Comparison of ENCODE assay signal across 16 cellular contexts in genomic region chr11:84465040-84465439, GRCh38.
DNase-seq lines count a peak whose midpoint lies in the region; ATAC-seq and TF ChIP-seq lines count a peak whose summit lies in the region.
"Had no signal": no experiment of that assay in that cellular context is flagged by ENCODE, and none has a peak within 500 bp of the region (broad histone marks: within the 10 kb centered on the region; RNA-seq: fewer than 3 reads in every experiment).

No MANE protein-coding gene starts in this region.

- no peaks in the 10 kb centered on the region for H3K36me3 ChIP-seq in Peyer's patch

- no peaks in the 10 kb centered on the region for H3K4me1 ChIP-seq in Peyer's patch
- H3K4me1 ChIP-seq: A549, testis had no signal

- no peak overlapping the region for H3K27ac ChIP-seq in Peyer's patch
- H3K27ac ChIP-seq: A549, KMS-11, testis had no signal

- no peaks in the 10 kb centered on the region for H3K27me3 ChIP-seq in Peyer's patch
- H3K27me3 ChIP-seq: testis had no signal

- TF ChIP-seq POLR2A in Peyer's patch (IDR thresholded peaks at IDR 0.05): no peak

- no peaks in the 10 kb centered on the region for H3K9me3 ChIP-seq in Peyer's patch
- H3K9me3 ChIP-seq: A549, testis had no signal

- DNase-seq in NCI-H2227 (lab: John Stamatoyannopoulos, UW; ENCODE audit: unreplicated experiment) (peak; percentile 18), NCI-H2227 treated with DMSO at 0.1 percent for 48 hours (lab: John Stamatoyannopoulos, UW) (no peak), NCI-H774 (lab: John Stamatoyannopoulos, UW) (peak; percentile 24), fibroblast of gingiva (ENCODE audit: low read depth) (peak; percentile 21), stromal cell of bone marrow (ENCODE audit: low read depth) (peak; percentile 17), NCI-H1694 (lab: John Stamatoyannopoulos, UW) (no peak), Peyer's patch (no peak)
- DNase-seq: activated CD8-positive, alpha-beta T cell treated with anti-CD3 and anti-CD28 coated beads for 36 hours; erythroblast; GF-D8; NCI-H2029; testis had no signal

- no peak for TF ChIP-seq CTCF in Peyer's patch (IDR thresholded peaks at IDR 0.05)

- ATAC-seq in HG03196 (IDR thresholded peaks at IDR 0.05; ENCODE audit: unreplicated experiment): no peak
- ATAC-seq: A549; activated CD8-positive, alpha-beta T cell treated with anti-CD3 and anti-CD28 coated beads for 36 hours; left lobe of liver had no signal

- H3K4me3 ChIP-seq in Peyer's patch: no peak overlapping the region
- H3K4me3 ChIP-seq: A549, testis had no signal

Comparison
In these comparisons a context has a peak if more than half of its experiments do, and no peak if none do; other contexts are left out.
1. DNase-seq: peak in NCI-H2227 (single experiment), NCI-H774 (single experiment), fibroblast of gingiva (single experiment) and stromal cell of bone marrow (single experiment); none in NCI-H2227 treated with DMSO at 0.1 percent for 48 hours (single experiment), NCI-H1694 (single experiment) and Peyer's patch (0 of 3).